ENCODE assay signal across 14 cellular contexts in genomic region chr2:196696423-196697073, GRCh38. TPM values are rescaled to one million over a fixed set of nuclear protein-coding genes. Genes with fewer than 3 reads are reported as not detected.
DNase-seq lines count a peak whose midpoint lies in the region; ATAC-seq, FAIRE-seq and TF ChIP-seq lines count a peak whose summit lies in the region.
"Had no signal": no experiment of that assay in that cellular context is flagged by ENCODE, and none has a peak within 500 bp of the region (broad histone marks: within the 10 kb centered on the region; RNA-seq: fewer than 3 reads in every experiment).

No MANE protein-coding gene starts in this region.

- no TSS peak for BruUV-seq in Panc1 (replicated peaks; lab: Mats Ljungman, UMichigan)

- H3K36me3 ChIP-seq in Panc1 (ENCODE audit: control insufficient read depth, insufficient read depth, low read length): no peaks in the 10 kb centered on the region
- no peaks in the 10 kb centered on the region for H3K36me3 ChIP-seq in upper lobe of right lung
- H3K36me3 ChIP-seq: upper lobe of left lung had no signal

- in situ Hi-C loops in Panc1 (cut with HindIII; ENCODE audit: low pct_unique_long_range_greater_than_20kb, low sequenced_read_pairs): no loop called here

- H3K27me3 ChIP-seq in Panc1 (ENCODE audit: control insufficient read depth, insufficient read depth, low read length): no peaks in the 10 kb centered on the region
- no peaks in the 10 kb centered on the region for H3K27me3 ChIP-seq in foreskin keratinocyte
- no peaks in the 10 kb centered on the region for H3K27me3 ChIP-seq in upper lobe of right lung
- H3K27me3 ChIP-seq: upper lobe of left lung had no signal

- DNase-seq in NOMO-1 (lab: John Stamatoyannopoulos, UW; ENCODE audit: unreplicated experiment in 2 of 2): peak; percentile 21 to 61
- DNase-seq in NOMO-1 treated with dmso at 0.1 percent for 144 hours (lab: John Stamatoyannopoulos, UW; ENCODE audit: unreplicated experiment): no peak
- no peak for DNase-seq in Panc1 (ENCODE audit: low read depth, low spot score)
- DNase-seq in foreskin keratinocyte: peak; percentile 54 to 76
- no peak for DNase-seq in upper lobe of right lung
- DNase-seq in amygdala (lab: John Stamatoyannopoulos, UW): no peak
- DNase-seq in frontal cortex (ENCODE audit: low spot score in 2 of 2): no peak
- DNase-seq: ACHN; activated naive CD4-positive, alpha-beta T cell treated with anti-CD3 and anti-CD28 coated beads for 36 hours; GOT3; NCI-H524 treated with DMSO at 0.1 percent for 48 hours; upper lobe of left lung had no signal

- FAIRE-seq in frontal cortex (lab: Jason Lieb, UNC): no peak

- TF ChIP-seq CTCF in Panc1 (IDR thresholded peaks at IDR 0.05) (no peak), foreskin keratinocyte (conservative IDR thresholded peaks at IDR 0.05) (no peak), upper lobe of right lung (IDR thresholded peaks at IDR 0.05) (no peak)

- ATAC-seq in Panc1: peak; percentile 42; the same call in 1 of the 2 replicates
- ATAC-seq in foreskin keratinocyte: peak; percentile 100
- ATAC-seq in upper lobe of right lung: peak; percentile 25
- no peak for ATAC-seq in GM21786 (IDR thresholded peaks at IDR 0.05; ENCODE audit: unreplicated experiment)

- intact Hi-C loops in Panc1 (cut with micrococcal nuclease; ENCODE audit: unreplicated experiment): no loop called here
- intact Hi-C loops in upper lobe of right lung (cut with DNase I): no loop called here

- H3K4me1 ChIP-seq in Panc1 (ENCODE audit: control insufficient read depth, insufficient read depth, low read length) (no peaks in the 10 kb centered on the region), foreskin keratinocyte (no peaks in the 10 kb centered on the region), upper lobe of right lung (no peaks in the 10 kb centered on the region)
- H3K4me1 ChIP-seq: upper lobe of left lung had no signal

- H3K9me3 ChIP-seq in Panc1 (ENCODE audit: control insufficient read depth, insufficient read depth, low read depth, low read length) (no peaks in the 10 kb centered on the region), upper lobe of right lung (no peaks in the 10 kb centered on the region)
- H3K9me3 ChIP-seq: upper lobe of left lung had no signal

- CTCF ChIA-PET in Panc1 (lab: Charles Lee): no interaction called here

- H3K4me3 ChIP-seq in Panc1 (ENCODE audit: low read depth in 2 of 2, low read length in 2 of 2) (no peak overlapping the region), upper lobe of right lung (no peak overlapping the region)
- H3K4me3 ChIP-seq: upper lobe of left lung had no signal

- POLR2A ChIA-PET in Panc1 (lab: Charles Lee): interaction anchor here (0.5 kb wide), 1 partner anchor 130 kb away, joined by 5 read pairs; no protein-coding TSS in a partner anchor

- no peak overlapping the region for H3K27ac ChIP-seq in Panc1 (ENCODE audit: low read length)
- H3K27ac ChIP-seq in foreskin keratinocyte: no peak overlapping the region
- H3K27ac ChIP-seq in upper lobe of right lung: no peak overlapping the region
- H3K27ac ChIP-seq: upper lobe of left lung, VCaP had no signal

RNA-seq across cellular contexts. Expression of gene CCDC150, which starts 57.0 kb away (rescaled TPM):
- total RNA-seq in Panc1 (2021; ENCODE audit: unreplicated experiment) (19.0 TPM), foreskin keratinocyte (5.5 and 6.9 TPM in 2 replicates), upper lobe of right lung (0.87 TPM), frontal cortex (4.5 TPM)
- 4.2 TPM for polyA plus RNA-seq in Panc1 (2012; ENCODE audit: insufficient read length)
- 2.4 and 2.5 TPM in 2 replicates for polyA plus RNA-seq in foreskin keratinocyte

Comparison
In these comparisons a context has a peak if more than half of its experiments do, and no peak if none do; other contexts are left out.
1. DNase-seq: peak in NOMO-1 (2 of 2) and foreskin keratinocyte (2 of 2); none in NOMO-1 treated with dmso at 0.1 percent for 144 hours (single experiment), Panc1 (single experiment), upper lobe of right lung (single experiment), amygdala (0 of 56) and frontal cortex (0 of 2).